In the genomic region with DNA sequence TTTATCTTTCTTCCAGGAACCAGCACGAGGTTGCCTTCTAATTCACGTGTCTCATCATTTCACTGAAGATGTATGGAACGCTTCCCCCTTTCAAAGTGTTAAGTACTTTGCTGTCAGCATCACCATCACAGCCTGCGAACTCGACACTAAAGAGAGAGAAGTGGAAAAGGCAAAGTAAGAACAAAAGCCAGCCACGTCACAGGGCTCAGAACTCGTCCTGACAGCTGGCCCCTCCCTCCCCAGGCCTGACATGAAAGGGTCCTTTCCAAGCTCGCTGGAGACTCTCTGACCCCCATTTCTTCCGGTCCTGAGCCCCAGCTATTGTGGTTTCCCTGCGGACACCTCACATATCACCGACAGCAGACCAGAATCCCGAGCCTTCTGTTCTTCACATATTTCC, we compare ENCODE assay signal across 32 cellular contexts.
"Had no signal": no experiment of that assay in that cellular context is flagged by ENCODE, and none has a peak within 500 bp of the region (broad histone marks: within the 10 kb centered on the region; RNA-seq: fewer than 3 reads in every experiment).

No MANE protein-coding gene starts in this region.

- H3K4me3 ChIP-seq: adrenal gland, ascending aorta, body of pancreas, breast epithelium, cardiac muscle cell had no signal

- DNase-seq: activated effector memory CD4-positive, alpha-beta T cell treated with anti-CD3 and anti-CD28 coated beads, Interleukin-2, amount 50 U/mL, for 16 hours; activated effector memory CD4-positive, alpha-beta T cell treated with Interleukin-2 at 50 U/mL for 16 hours; activated gamma-delta T cell; activated gamma-delta T cell treated with Interleukin-2 at 50 U/mL for 16 hours; activated naive CD4-positive, alpha-beta T cell; activated naive CD4-positive, alpha-beta T cell treated with anti-CD3 and anti-CD28 coated beads for 36 hours; activated naive CD4-positive, alpha-beta T cell treated with anti-CD3 and anti-CD28 coated beads, Interleukin-2, amount 10 ng/mL, durations not matched to agents 7 days and 5 days; activated naive CD4-positive, alpha-beta T cell treated with anti-CD3 and anti-CD28 coated beads, Interleukin-2, amount 50 U/mL, for 16 hours; activated naive CD4-positive, alpha-beta T cell treated with Interleukin-2 at 50 U/mL for 16 hours; activated naive CD8-positive, alpha-beta T cell treated with anti-CD3 and anti-CD28 coated beads for 36 hours; activated naive CD8-positive, alpha-beta T cell treated with anti-CD3 and anti-CD28 coated beads, Interleukin-2, amount 10 ng/mL, durations not matched to agents 7 days and 5 days; activated naive CD8-positive, alpha-beta T cell treated with anti-CD3 and anti-CD28 coated beads, Interleukin-2, amount 50 U/mL, for 24 hours; activated T-cell treated with anti-CD3 and anti-CD28 coated beads, Interleukin-2, amount 50 U/mL, for 1 hour; activated T-cell treated with anti-CD3 and anti-CD28 coated beads, Interleukin-2, amount 50 U/mL, for 24 hours; activated T-cell treated with anti-CD3 and anti-CD28 coated beads, Interleukin-2, amount 50 U/mL, for 4 hours; activated T-cell treated with anti-CD3 and anti-CD28 coated beads, Interleukin-2, amount 50 U/mL, for 48 hours; activated T-cell treated with anti-CD3 and anti-CD28 coated beads, Interleukin-2, amount 50 U/mL, for 72 hours; adrenal gland; amniotic stem cell; amygdala; aorta; body of pancreas; brain microvascular endothelial cell; central memory CD4-positive, alpha-beta T cell; cerebellar nuclear complex had no signal

- H3K36me3 ChIP-seq: adrenal gland, ascending aorta, brain microvascular endothelial cell, breast epithelium, cardiac muscle cell had no signal

- H3K27me3 ChIP-seq: adrenal gland, ascending aorta, body of pancreas, brain microvascular endothelial cell, cardiac muscle cell had no signal

- FAIRE-seq: astrocyte, bronchial epithelial cell had no signal

- H3K9me3 ChIP-seq: adrenal gland, ascending aorta, body of pancreas, breast epithelium had no signal

- ATAC-seq: activated naive CD4-positive, alpha-beta T cell treated with anti-CD3 and anti-CD28 coated beads, Interleukin-2, amount 50 U/mL, for 72 hours; activated naive CD8-positive, alpha-beta T cell treated with anti-CD3 and anti-CD28 coated beads, Interleukin-2, amount 50 U/mL, for 24 hours; activated T-cell treated with anti-CD3 and anti-CD28 coated beads, Interleukin-2, amount 50 U/mL, for 4 hours; activated T-cell treated with anti-CD3 and anti-CD28 coated beads, Interleukin-2, amount 50 U/mL, for 72 hours; activated T-helper 17 cell treated with anti-CD3 and anti-CD28 coated beads, Interleukin-2, amount 50 U/mL, for 72 hours; body of pancreas had no signal

- H3K27ac ChIP-seq: adrenal gland, ascending aorta, body of pancreas, brain microvascular endothelial cell, breast epithelium, cardiac muscle cell had no signal

- H3K4me1 ChIP-seq: ascending aorta, breast epithelium had no signal
